Comparison of ENCODE assay signal across 8 cellular contexts in genomic region chrX:123731258-123731986, GRCh38. TPM values are rescaled to one million over a fixed set of nuclear protein-coding genes. Genes with fewer than 3 reads are reported as not detected.
DNase-seq lines count a peak whose midpoint lies in the region; ATAC-seq, FAIRE-seq and TF ChIP-seq lines count a peak whose summit lies in the region.

No MANE protein-coding gene starts in this region.

- no peak for FAIRE-seq in GM12891 (lab: Jason Lieb, UNC)

- H3K4me3 ChIP-seq in GM12864 (ENCODE audit: low read depth, low read length): peak overlapping the region; percentile 69
- H3K4me3 ChIP-seq in breast epithelium: peak overlapping the region; percentile 78 to 81 (median 80)
- H3K4me3 ChIP-seq in tibial artery: peak overlapping the region; percentile 80 to 83

- H3K36me3 ChIP-seq in breast epithelium (no peaks in the 10 kb centered on the region), tibial artery (no peaks in the 10 kb centered on the region)

- TF ChIP-seq POLR2A in breast epithelium (IDR thresholded peaks at IDR 0.05) (no peak), GM12891 (IDR thresholded peaks at IDR 0.05; ENCODE audit: low read depth, low read length) (no peak)

- H3K27me3 ChIP-seq in breast epithelium: no peaks in the 10 kb centered on the region
- H3K27me3 ChIP-seq in tibial artery: no peaks in the 10 kb centered on the region

- H3K27ac ChIP-seq in breast epithelium: peak overlapping the region; percentile 84 to 92
- peak overlapping the region; percentile 83 to 85 for H3K27ac ChIP-seq in tibial artery

- no peak for ATAC-seq in HG02852 (IDR thresholded peaks at IDR 0.05; ENCODE audit: unreplicated experiment)

- H3K9me3 ChIP-seq in breast epithelium (no peaks in the 10 kb centered on the region), tibial artery (no peaks in the 10 kb centered on the region)

- H3K4me1 ChIP-seq in breast epithelium (no peaks in the 10 kb centered on the region), tibial artery (peaks cover 0 to 24% (median 5%) of the 10 kb centered on the region in 4 donors)

- DNase-seq in GM12864 (ENCODE audit: low read depth) (no peak), NCI-H82 treated with DMSO at 0.1 percent for 48 hours (lab: John Stamatoyannopoulos, UW; ENCODE audit: unreplicated experiment) (peak; percentile 34), breast epithelium (ENCODE audit: low spot score in 2 of 2) (no peak), lung microvascular endothelial cell (ENCODE audit: low read depth in 2 of 2) (peak; percentile 26 to 30), tibial artery (no peak), GM12891 (ENCODE audit: insufficient read length, low spot score) (no peak), A172 (ENCODE audit: low spot score) (no peak)

- intact Hi-C loops in breast epithelium (cut with DNase I; ENCODE audit: low total_unique reads): no loop called here
- intact Hi-C loops in tibial artery (cut with DNase I; ENCODE audit: low total_unique reads): no loop called here

- no peak for TF ChIP-seq CTCF in GM12864 (IDR thresholded peaks at IDR 0.05; ENCODE audit: low read depth, low read length, missing control alignments)
- no peak for TF ChIP-seq CTCF in breast epithelium (IDR thresholded peaks at IDR 0.05)
- TF ChIP-seq CTCF in tibial artery (IDR thresholded peaks at IDR 0.05): no peak

TF ChIP-seq in GM12891, 5 proteins besides CTCF, POLR2A, EP300 and RAD21:
- TF ChIP-seq PAX5 (IDR thresholded peaks at IDR 0.05; ENCODE audit: insufficient read depth, low read length, severe bottlenecking) (no peak), SPI1 (IDR thresholded peaks at IDR 0.05; ENCODE audit: low read depth, low read length) (no peak), TAF1 (IDR thresholded peaks at IDR 0.05; ENCODE audit: low read depth, low read length) (no peak), POU2F2 (IDR thresholded peaks at IDR 0.05; ENCODE audit: low read depth, low read length) (no peak), POLR2AphosphoS5 (IDR thresholded peaks at IDR 0.05; ENCODE audit: low read depth, low read length) (no peak)

RNA-seq across cellular contexts. Expression of gene THOC2, which starts 1.4 kb away (rescaled TPM):
- total RNA-seq in breast epithelium: 100 to 1,000 TPM in 2 of 3 donors, 10 to 100 TPM in 1; 72.8 to 169 (median 119) TPM
- total RNA-seq in lung microvascular endothelial cell: 29.0 and 40.7 TPM in 2 replicates
- polyA plus RNA-seq in GM12891 (2012; ENCODE audit: low read depth, missing spikeins): 38.1 TPM
- total RNA-seq in A172 (2014; rRNA removed; shearing (Covaris generic)): 25.4 and 33.1 TPM in 2 replicates

Comparison
In these comparisons a context has a peak if more than half of its experiments do, and no peak if none do; other contexts are left out.
1. DNase-seq: peak in NCI-H82 treated with DMSO at 0.1 percent for 48 hours (single experiment) and lung microvascular endothelial cell (2 of 2); none in GM12864 (single experiment), breast epithelium (0 of 2), tibial artery (0 of 2), GM12891 (single experiment) and A172 (single experiment).
2. Peak in every context shown above with its lines, with median percentiles within 50 percentile points of each other: H3K4me3 ChIP-seq.